Comparison of ENCODE assay signal across 11 cellular contexts in the genomic region with DNA sequence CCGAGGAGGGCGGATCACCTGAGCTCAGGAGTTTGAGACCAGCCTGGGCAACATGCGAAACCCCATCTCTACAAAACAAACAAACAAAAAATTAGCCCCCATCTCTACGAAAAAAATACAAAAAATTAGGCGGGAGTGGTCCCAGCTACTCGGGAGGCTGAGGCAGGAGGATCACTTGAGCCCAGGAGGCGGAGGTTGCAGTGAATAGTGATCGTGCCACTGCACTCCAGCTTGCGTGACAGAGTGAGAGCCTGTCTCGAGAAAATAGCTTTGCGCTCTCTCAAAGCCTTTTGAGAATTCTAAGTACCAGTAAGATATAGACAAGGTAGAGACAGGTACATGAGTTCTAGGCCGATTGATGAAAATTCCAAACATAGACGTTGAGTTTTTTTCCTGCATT. TPM values are rescaled to one million over a fixed set of nuclear protein-coding genes. Genes with fewer than 3 reads are reported as not detected.
A peak's percentile ranks its signal among the peaks of the same experiment; 100 is the strongest.
DNase-seq lines count a peak whose midpoint lies in the region; ATAC-seq, FAIRE-seq and TF ChIP-seq lines count a peak whose summit lies in the region.
"Had no signal": no experiment of that assay in that cellular context is flagged by ENCODE, and none has a peak within 500 bp of the region (broad histone marks: within the 10 kb centered on the region; RNA-seq: fewer than 3 reads in every experiment).

No MANE protein-coding gene starts in this region.

- no peaks in the 10 kb centered on the region for H3K27me3 Mint-ChIP-seq in activated naive CD4-positive, alpha-beta T cell treated with anti-CD3 and anti-CD28 coated beads for 36 hours (ENCODE audit: low read depth)
- H3K27me3 Mint-ChIP-seq in activated CD8-positive, alpha-beta T cell treated with anti-CD3 and anti-CD28 coated beads, Interleukin-2, amount 10 ng/mL, durations not matched to agents 7 days and 5 days (ENCODE audit: low read depth) = no peaks in the 10 kb centered on the region

- no peak overlapping the region for H3K9ac ChIP-seq in kidney (ENCODE audit: low read length in 2 of 2)

- H3K27ac Mint-ChIP-seq in activated naive CD4-positive, alpha-beta T cell treated with anti-CD3 and anti-CD28 coated beads for 36 hours = no peak overlapping the region
- no peak overlapping the region for H3K27ac Mint-ChIP-seq in activated naive CD4-positive, alpha-beta T cell treated with anti-CD3 and anti-CD28 coated beads, Interleukin-2, amount 50 U/mL, for 72 hours
- no peak overlapping the region for H3K27ac Mint-ChIP-seq in activated CD8-positive, alpha-beta T cell treated with anti-CD3 and anti-CD28 coated beads, Interleukin-2, amount 10 ng/mL, durations not matched to agents 7 days and 5 days

- no peaks in the 10 kb centered on the region for H3K9me3 ChIP-seq in kidney (ENCODE audit: control insufficient read depth in 1 of 2, low read length in 2 of 2)
- no peaks in the 10 kb centered on the region for H3K9me3 ChIP-seq in tibial artery
- no peaks in the 10 kb centered on the region for H3K9me3 ChIP-seq in WERI-Rb-1 (ENCODE audit: severe bottlenecking)

- no peak for DNase-seq in activated naive CD4-positive, alpha-beta T cell treated with anti-CD3 and anti-CD28 coated beads for 36 hours
- DNase-seq in activated naive CD4-positive, alpha-beta T cell treated with anti-CD3 and anti-CD28 coated beads, Interleukin-2, amount 50 U/mL, for 72 hours (ENCODE audit: low spot score in 2 of 2) = no peak
- DNase-seq in activated CD8-positive, alpha-beta T cell treated with anti-CD3 and anti-CD28 coated beads, Interleukin-2, amount 10 ng/mL, durations not matched to agents 7 days and 5 days = no peak
- DNase-seq in kidney (peak; percentile 15), tibial artery (no peak), WERI-Rb-1 (no peak), H7 (no peak)
- DNase-seq in stimulated activated CD4-positive, alpha-beta T cell treated with anti-CD3 and anti-CD28 coated beads, Interleukin-2, amount 100 ng/mL, for 24 hours = no peak
- DNase-seq: NCI-H1048; stimulated activated CD4-positive, alpha-beta T cell treated with anti-CD3 and anti-CD28 coated beads, Interleukin-12 subunit alpha, Interleukin-12 subunit beta, amount 100 ng/mL, for 4 hours had no signal

- H3K27ac ChIP-seq in kidney (ENCODE audit: low read depth in 2 of 2, low read length in 2 of 2) = no peak overlapping the region
- H3K27ac ChIP-seq in tibial artery = peak overlapping the region; percentile 84 to 90
- no peak overlapping the region for H3K27ac ChIP-seq in WERI-Rb-1

- TF ChIP-seq CTCF in kidney (IDR thresholded peaks at IDR 0.05; ENCODE audit: borderline replicate concordance, extremely low read depth, insufficient read depth) (no peak), tibial artery (IDR thresholded peaks at IDR 0.05) (no peak), WERI-Rb-1 (IDR thresholded peaks at IDR 0.05; ENCODE audit: low read depth, low read length) (no peak)

- intact Hi-C loops in activated naive CD4-positive, alpha-beta T cell treated with anti-CD3 and anti-CD28 coated beads for 36 hours (cut with micrococcal nuclease) = loop anchor here (5.0 kb wide), 1 partner anchor 139 kb away; no protein-coding TSS in a partner anchor
- intact Hi-C loops in kidney (cut with DNase I) (no loop called here), tibial artery (cut with DNase I; ENCODE audit: low total_unique reads) (loop anchor here (10.0 kb wide), 2 partner anchors 131 to 381 kb away; partner anchors contain the start of gene CISD3)

- H3K27me3 ChIP-seq in tibial artery (no peaks in the 10 kb centered on the region), WERI-Rb-1 (ENCODE audit: insufficient read depth, low read depth, severe bottlenecking) (no peaks in the 10 kb centered on the region), H7 (ENCODE audit: control insufficient read depth, insufficient read depth, low read length) (peaks cover 3% of the 10 kb centered on the region)

- ATAC-seq in activated naive CD4-positive, alpha-beta T cell treated with anti-CD3 and anti-CD28 coated beads, Interleukin-2, amount 50 U/mL, for 72 hours = no peak
- no peak for ATAC-seq in activated CD8-positive, alpha-beta T cell treated with anti-CD3 and anti-CD28 coated beads, Interleukin-2, amount 10 ng/mL, durations not matched to agents 7 days and 5 days

- peak overlapping the region; percentile 70 for H3K4me3 Mint-ChIP-seq in activated naive CD4-positive, alpha-beta T cell treated with anti-CD3 and anti-CD28 coated beads for 36 hours
- H3K4me3 Mint-ChIP-seq in activated CD8-positive, alpha-beta T cell treated with anti-CD3 and anti-CD28 coated beads, Interleukin-2, amount 10 ng/mL, durations not matched to agents 7 days and 5 days = peak overlapping the region; percentile 73

- FAIRE-seq in kidney (lab: Jason Lieb, UNC) = no peak

- POLR2A ChIA-PET in activated CD8-positive, alpha-beta T cell treated with anti-CD3 and anti-CD28 coated beads, Interleukin-2, amount 10 ng/mL, durations not matched to agents 7 days and 5 days (lab: Charles Lee) = no interaction called here

- CTCF ChIA-PET in activated naive CD4-positive, alpha-beta T cell treated with anti-CD3 and anti-CD28 coated beads for 36 hours (lab: Charles Lee) = interaction anchor here (1.3 to 10.3 kb wide), 2 partner anchors 20 to 60 kb away, joined by 5 to 193 read pairs; no protein-coding TSS in a partner anchor
- CTCF ChIA-PET in activated CD8-positive, alpha-beta T cell treated with anti-CD3 and anti-CD28 coated beads, Interleukin-2, amount 10 ng/mL, durations not matched to agents 7 days and 5 days (lab: Charles Lee) = interaction anchor here (0.6 to 5.0 kb wide), 8 partner anchors 13 to 428 kb away, joined by 3 to 66 read pairs (median 6); no protein-coding TSS in a partner anchor

- no peaks in the 10 kb centered on the region for H3K9me3 Mint-ChIP-seq in activated naive CD4-positive, alpha-beta T cell treated with anti-CD3 and anti-CD28 coated beads for 36 hours
- no peaks in the 10 kb centered on the region for H3K9me3 Mint-ChIP-seq in activated naive CD4-positive, alpha-beta T cell treated with anti-CD3 and anti-CD28 coated beads, Interleukin-2, amount 50 U/mL, for 72 hours
- no peaks in the 10 kb centered on the region for H3K9me3 Mint-ChIP-seq in activated CD8-positive, alpha-beta T cell treated with anti-CD3 and anti-CD28 coated beads, Interleukin-2, amount 10 ng/mL, durations not matched to agents 7 days and 5 days (ENCODE audit: insufficient read depth)

- H3K4me1 ChIP-seq in kidney (ENCODE audit: control insufficient read depth in 1 of 2, insufficient read depth in 1 of 2, low read depth in 1 of 2, low read length in 2 of 2) (peaks cover 26 to 28% of the 10 kb centered on the region in 2 donors), tibial artery (peaks cover 0 to 61% (median 44%) of the 10 kb centered on the region in 4 donors)

- no peaks in the 10 kb centered on the region for H3K36me3 ChIP-seq in kidney (ENCODE audit: control insufficient read depth in 1 of 2, insufficient read depth in 2 of 2, low read length in 2 of 2)
- no peaks in the 10 kb centered on the region for H3K36me3 ChIP-seq in tibial artery
- H3K36me3 ChIP-seq in WERI-Rb-1 = no peaks in the 10 kb centered on the region; the same call in none of the 2 replicates
- H3K36me3 ChIP-seq in H7 (replicated peaks; ENCODE audit: control insufficient read depth, insufficient read depth, low read length) = no peaks in the 10 kb centered on the region

- peaks cover 50% of the 10 kb centered on the region for H3K4me1 Mint-ChIP-seq in activated naive CD4-positive, alpha-beta T cell treated with anti-CD3 and anti-CD28 coated beads for 36 hours (ENCODE audit: low read depth)
- H3K4me1 Mint-ChIP-seq in activated CD8-positive, alpha-beta T cell treated with anti-CD3 and anti-CD28 coated beads, Interleukin-2, amount 10 ng/mL, durations not matched to agents 7 days and 5 days (ENCODE audit: low read depth) = peaks cover 39% of the 10 kb centered on the region

- no peaks in the 10 kb centered on the region for H3K36me3 Mint-ChIP-seq in activated naive CD4-positive, alpha-beta T cell treated with anti-CD3 and anti-CD28 coated beads for 36 hours (ENCODE audit: low read depth)
- peaks cover 0 to 5% of the 10 kb centered on the region in 2 donors for H3K36me3 Mint-ChIP-seq in activated naive CD4-positive, alpha-beta T cell treated with anti-CD3 and anti-CD28 coated beads, Interleukin-2, amount 50 U/mL, for 72 hours
- peaks cover 2% of the 10 kb centered on the region for H3K36me3 Mint-ChIP-seq in activated CD8-positive, alpha-beta T cell treated with anti-CD3 and anti-CD28 coated beads, Interleukin-2, amount 10 ng/mL, durations not matched to agents 7 days and 5 days (ENCODE audit: low read depth)

- H3K4me3 ChIP-seq in kidney (ENCODE audit: low read length in 2 of 2) (peak overlapping the region; percentile 71 to 85), tibial artery (peak overlapping the region; percentile 71 to 92), WERI-Rb-1 (ENCODE audit: low read depth, low read length) (no peak overlapping the region), H7 (ENCODE audit: insufficient read depth, low read depth, low read length) (no peak overlapping the region)

RNA-seq across cellular contexts. Expression of gene SOCS7, which starts 2.0 kb away (rescaled TPM):
- total RNA-seq in activated naive CD4-positive, alpha-beta T cell treated with anti-CD3 and anti-CD28 coated beads for 36 hours = 10 to 100 TPM; 22.1 to 25.1 TPM
- 10 to 100 TPM; 20.8 to 24.1 TPM for total RNA-seq in activated naive CD4-positive, alpha-beta T cell treated with anti-CD3 and anti-CD28 coated beads, Interleukin-2, amount 50 U/mL, for 72 hours
- 10 to 100 TPM; 13.0 to 15.3 TPM for total RNA-seq in activated CD8-positive, alpha-beta T cell treated with anti-CD3 and anti-CD28 coated beads, Interleukin-2, amount 10 ng/mL, durations not matched to agents 7 days and 5 days
- total RNA-seq in kidney = 18.7 TPM
- polyA plus RNA-seq in kidney (ENCODE audit: insufficient read depth, low read depth, low replicate concordance) = 2.7 TPM
- 18.3 and 25.7 TPM in 2 replicates for total RNA-seq in H7 (2014; rRNA removed; shearing (Covaris generic))

RNA-seq across cellular contexts. Expression of gene GPR179, which starts 9.9 kb away (rescaled TPM):
- under 1 TPM; 0.02 to 0.07 TPM for total RNA-seq in activated naive CD4-positive, alpha-beta T cell treated with anti-CD3 and anti-CD28 coated beads for 36 hours
- total RNA-seq in activated naive CD4-positive, alpha-beta T cell treated with anti-CD3 and anti-CD28 coated beads, Interleukin-2, amount 50 U/mL, for 72 hours = under 1 TPM; 0.02 to 0.04 TPM
- total RNA-seq in activated CD8-positive, alpha-beta T cell treated with anti-CD3 and anti-CD28 coated beads, Interleukin-2, amount 10 ng/mL, durations not matched to agents 7 days and 5 days = under 1 TPM in 1 of 2 experiments, not detected in 1; 0.08 TPM
- total RNA-seq in kidney = not detected
- not detected for polyA plus RNA-seq in kidney (ENCODE audit: insufficient read depth, low read depth, low replicate concordance)
- total RNA-seq in H7 (2014; rRNA removed; shearing (Covaris generic)) = 0.04 and 0.07 TPM in 2 replicates
- total RNA-seq: aorta had no signal

RNA-seq across cellular contexts. Expression of gene MRPL45, which starts 56.7 kb away (rescaled TPM):
- 10 to 100 TPM; 55.5 to 60.8 TPM for total RNA-seq in activated naive CD4-positive, alpha-beta T cell treated with anti-CD3 and anti-CD28 coated beads for 36 hours
- total RNA-seq in activated naive CD4-positive, alpha-beta T cell treated with anti-CD3 and anti-CD28 coated beads, Interleukin-2, amount 50 U/mL, for 72 hours = 10 to 100 TPM; 64.6 to 72.3 TPM
- total RNA-seq in activated CD8-positive, alpha-beta T cell treated with anti-CD3 and anti-CD28 coated beads, Interleukin-2, amount 10 ng/mL, durations not matched to agents 7 days and 5 days = 10 to 100 TPM; 25.8 to 26.3 TPM
- 28.0 TPM for total RNA-seq in kidney
- 45.9 TPM for polyA plus RNA-seq in kidney (ENCODE audit: insufficient read depth, low read depth, low replicate concordance)
- 81.3 and 99.2 TPM in 2 replicates for total RNA-seq in H7 (2014; rRNA removed; shearing (Covaris generic))

Comparison
In these comparisons a context has a peak if more than half of its experiments do, and no peak if none do; other contexts are left out.
1. H3K27ac ChIP-seq: peak in tibial artery (2 of 2); none in kidney (0 of 2) and WERI-Rb-1 (single experiment).
2. H3K4me3 ChIP-seq: peak in kidney (2 of 2) and tibial artery (2 of 2); none in WERI-Rb-1 (single experiment) and H7 (single experiment).